Comparison of ENCODE assay signal across 1 cellular context in the genomic region with DNA sequence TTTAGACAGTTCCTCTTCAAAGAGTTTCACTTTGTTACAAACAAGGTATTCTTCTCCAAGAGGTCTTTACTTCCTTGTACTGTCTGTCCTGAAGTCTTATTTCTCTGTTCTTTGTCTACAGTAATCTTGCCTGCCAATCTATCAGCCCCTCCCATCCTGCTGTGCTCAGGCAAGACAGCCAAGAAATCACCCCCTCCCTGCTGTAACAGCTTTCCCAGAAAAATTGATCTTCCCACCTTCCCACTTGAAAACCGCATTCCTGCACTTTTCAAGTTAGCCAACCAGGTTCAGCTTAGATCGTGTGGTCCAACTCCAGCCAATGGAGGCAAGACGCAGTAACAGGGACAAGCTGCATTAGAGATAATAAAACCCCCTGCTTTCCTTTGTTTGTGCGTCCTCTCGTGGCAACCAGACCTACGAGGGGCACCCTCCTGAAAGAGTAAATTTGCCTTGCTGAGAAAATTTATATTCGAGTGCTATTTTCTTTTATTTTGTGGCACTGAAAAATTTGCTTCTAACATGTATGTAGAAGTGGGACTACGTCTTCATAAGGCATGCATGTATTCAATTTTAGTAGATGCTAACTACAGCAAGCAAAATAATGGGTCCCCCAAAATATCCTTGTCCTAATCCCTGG.
TF ChIP-seq lines count a peak whose summit lies in the region.

No MANE protein-coding gene starts in this region.

TF ChIP-seq in K562, 482 proteins besides CTCF, POLR2A, EP300 and RAD21:
- TF ChIP-seq, protein P1, sequence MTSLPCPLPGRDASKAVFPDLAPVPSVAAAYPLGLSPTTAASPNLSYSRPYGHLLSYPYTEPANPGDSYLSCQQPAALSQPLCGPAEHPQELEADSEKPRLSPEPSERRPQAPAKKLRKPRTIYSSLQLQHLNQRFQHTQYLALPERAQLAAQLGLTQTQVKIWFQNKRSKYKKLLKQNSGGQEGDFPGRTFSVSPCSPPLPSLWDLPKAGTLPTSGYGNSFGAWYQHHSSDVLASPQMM (CRISPR knock-in tag; IDR thresholded peaks at IDR 0.05), result no peak
- TF ChIP-seq CBX3 (IDR thresholded peaks at IDR 0.05; ENCODE audit: borderline replicate concordance in 1 of 2, low read length in 2 of 2), result peak in 1 of 2 experiments; percentile 88; a peak in 2 of 3 replicates
- TF ChIP-seq XRCC3 (IDR thresholded peaks at IDR 0.05), result 0 out of 2 replicates have a peak, but pooled peaks have one; percentile 43
- TF ChIP-seq TRIM28 (IDR thresholded peaks at IDR 0.05), result peak; percentile 63; the same call in 1 of the 2 replicates
- no peak for TF ChIP-seq SREBF2 (CRISPR knock-in tag; IDR thresholded peaks at IDR 0.05)
- TF ChIP-seq, protein P2, sequence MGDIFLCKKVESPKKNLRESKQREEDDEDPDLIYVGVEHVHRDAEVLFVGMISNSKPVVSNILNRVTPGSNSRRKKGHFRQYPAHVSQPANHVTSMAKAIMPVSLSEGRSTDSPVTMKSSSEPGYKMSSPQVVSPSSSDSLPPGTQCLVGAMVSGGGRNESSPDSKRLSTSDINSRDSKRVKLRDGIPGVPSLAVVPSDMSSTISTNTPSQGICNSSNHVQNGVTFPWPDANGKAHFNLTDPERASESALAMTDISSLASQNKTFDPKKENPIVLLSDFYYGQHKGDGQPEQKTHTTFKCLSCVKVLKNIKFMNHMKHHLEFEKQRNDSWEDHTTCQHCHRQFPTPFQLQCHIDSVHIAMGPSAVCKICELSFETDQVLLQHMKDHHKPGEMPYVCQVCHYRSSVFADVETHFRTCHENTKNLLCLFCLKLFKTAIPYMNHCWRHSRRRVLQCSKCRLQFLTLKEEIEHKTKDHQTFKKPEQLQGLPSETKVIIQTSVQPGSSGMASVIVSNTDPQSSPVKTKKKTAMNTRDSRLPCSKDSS (IDR thresholded peaks at IDR 0.05; ENCODE audit: low read depth, partially characterized antibody), result peak; percentile 87
- TF ChIP-seq, protein P3, sequence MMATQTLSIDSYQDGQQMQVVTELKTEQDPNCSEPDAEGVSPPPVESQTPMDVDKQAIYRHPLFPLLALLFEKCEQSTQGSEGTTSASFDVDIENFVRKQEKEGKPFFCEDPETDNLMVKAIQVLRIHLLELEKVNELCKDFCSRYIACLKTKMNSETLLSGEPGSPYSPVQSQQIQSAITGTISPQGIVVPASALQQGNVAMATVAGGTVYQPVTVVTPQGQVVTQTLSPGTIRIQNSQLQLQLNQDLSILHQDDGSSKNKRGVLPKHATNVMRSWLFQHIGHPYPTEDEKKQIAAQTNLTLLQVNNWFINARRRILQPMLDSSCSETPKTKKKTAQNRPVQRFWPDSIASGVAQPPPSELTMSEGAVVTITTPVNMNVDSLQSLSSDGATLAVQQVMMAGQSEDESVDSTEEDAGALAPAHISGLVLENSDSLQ (IDR thresholded peaks at IDR 0.05), result peak; percentile 64
- TF ChIP-seq TSC22D4 (tag; IDR thresholded peaks at IDR 0.05), result no peak
- no peak for TF ChIP-seq KLF13 (tag; IDR thresholded peaks at IDR 0.05; ENCODE audit: borderline replicate concordance, low read depth)
- no peak for TF ChIP-seq RBM39 (optimal IDR thresholded peaks at IDR 0.05; ENCODE audit: low read depth, low read length)
- 0 out of 2 replicates have a peak, but pooled peaks have one; percentile 58 for TF ChIP-seq CBX5 (IDR thresholded peaks at IDR 0.05; ENCODE audit: borderline replicate concordance, low read depth)
TF ChIP-seq in K562: peak in this region for 6.
